Comparison of ENCODE assay signal across 29 cellular contexts in the genomic region with DNA sequence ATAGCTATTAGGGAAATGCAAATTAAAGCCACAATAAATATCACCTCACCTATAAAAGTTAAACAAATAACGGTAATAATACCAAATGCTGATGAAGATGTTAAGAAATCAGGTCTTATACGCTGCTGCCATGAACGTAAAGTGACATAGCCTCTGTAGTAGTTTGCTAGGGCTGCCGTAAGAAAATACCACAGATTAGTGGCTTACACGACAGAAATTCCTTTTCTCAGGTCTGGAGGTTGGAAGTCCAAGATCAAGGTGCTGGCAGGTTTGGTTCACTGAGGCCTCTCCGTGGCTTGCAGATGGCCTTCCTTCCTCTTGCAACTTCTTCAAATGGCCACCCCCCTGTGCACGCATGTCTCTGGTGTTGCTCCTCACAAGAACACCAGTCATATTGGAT. TPM values are rescaled to one million over a fixed set of nuclear protein-coding genes. Genes with fewer than 3 reads are reported as not detected.
"Had no signal": no experiment of that assay in that cellular context is flagged by ENCODE, and none has a peak within 500 bp of the region (broad histone marks: within the 10 kb centered on the region; RNA-seq: fewer than 3 reads in every experiment).

No MANE protein-coding gene starts in this region.

- H3K79me2 ChIP-seq: parathyroid adenoma had no signal

- H3K27ac ChIP-seq: colonic mucosa, esophagus muscularis mucosa, foreskin keratinocyte, neural progenitor cell, parathyroid adenoma, right atrium auricular region, sigmoid colon, stomach, tibial artery, upper lobe of right lung, vagina had no signal

- DNase-seq: colonic mucosa; effector CD8-positive, alpha-beta T cell; foreskin keratinocyte; hypothalamus; immature natural killer cell; islet precursor cell; kidney glomerular epithelial cell; left colon; mesendoderm; midbrain; naive thymus-derived CD4-positive, alpha-beta T cell; sigmoid colon; stimulated activated CD4-positive, alpha-beta T cell treated with anti-CD3 and anti-CD28 coated beads, Interleukin-2, amount 100 ng/mL, for 24 hours; stimulated activated CD4-positive, alpha-beta T cell treated with anti-CD3 and anti-CD28 coated beads, Interleukin-4, amount 100 ng/mL, for 24 hours; stimulated activated naive CD4-positive, alpha-beta T cell treated with Interleukin-2 at 50 U/mL for 16 hours; stomach; tibial artery; upper lobe of right lung had no signal

- ATAC-seq: foreskin keratinocyte; left colon; naive thymus-derived CD4-positive, alpha-beta T cell; stimulated activated effector memory CD8-positive, alpha-beta T cell treated with anti-CD3 and anti-CD28 coated beads, Interleukin-12 subunit alpha, Interleukin-12 subunit beta, amount 100 ng/mL, for 72 hours; upper lobe of right lung had no signal

- H3K9me3 Mint-ChIP-seq: dendritic cell treated with granulocyte-macrophage colony-stimulating factor and Interleukin-4, amounts not matched to agents 40 ng/mL and 50 ng/mL, for 4 days; immature natural killer cell; naive thymus-derived CD4-positive, alpha-beta T cell; nephron; neural progenitor cell; stimulated activated effector memory CD8-positive, alpha-beta T cell treated with anti-CD3 and anti-CD28 coated beads, Interleukin-12 subunit alpha, Interleukin-12 subunit beta, amount 100 ng/mL, for 72 hours had no signal

- H3K4me3 Mint-ChIP-seq: dendritic cell treated with granulocyte-macrophage colony-stimulating factor and Interleukin-4, amounts not matched to agents 40 ng/mL and 50 ng/mL, for 4 days; immature natural killer cell; naive thymus-derived CD4-positive, alpha-beta T cell; nephron; neural progenitor cell; stimulated activated effector memory CD8-positive, alpha-beta T cell treated with anti-CD3 and anti-CD28 coated beads, Interleukin-12 subunit alpha, Interleukin-12 subunit beta, amount 100 ng/mL, for 72 hours had no signal

- H3K9me3 ChIP-seq: colonic mucosa, esophagus muscularis mucosa, right atrium auricular region, sigmoid colon, stomach, tibial artery, upper lobe of right lung, vagina had no signal

- H3K9ac ChIP-seq: neural progenitor cell, parathyroid adenoma had no signal

- H3K4me1 ChIP-seq: colonic mucosa, esophagus muscularis mucosa, foreskin keratinocyte, neural progenitor cell, parathyroid adenoma, right atrium auricular region, sigmoid colon, tibial artery, upper lobe of right lung, vagina had no signal

- H3K36me3 Mint-ChIP-seq: immature natural killer cell had no signal

- H3K36me3 ChIP-seq: colonic mucosa had no signal

- H3K27me3 ChIP-seq: colonic mucosa, esophagus muscularis mucosa, foreskin keratinocyte, neural progenitor cell, right atrium auricular region, sigmoid colon, stomach, tibial artery, upper lobe of right lung, vagina had no signal

- H3K4me2 ChIP-seq: neural progenitor cell had no signal

- H3K4me1 Mint-ChIP-seq: nephron, neural progenitor cell had no signal

- H3K27ac Mint-ChIP-seq: dendritic cell treated with granulocyte-macrophage colony-stimulating factor and Interleukin-4, amounts not matched to agents 40 ng/mL and 50 ng/mL, for 4 days; immature natural killer cell; naive thymus-derived CD4-positive, alpha-beta T cell; nephron; neural progenitor cell; progenitor cell of endocrine pancreas; stimulated activated effector memory CD8-positive, alpha-beta T cell treated with anti-CD3 and anti-CD28 coated beads, Interleukin-12 subunit alpha, Interleukin-12 subunit beta, amount 100 ng/mL, for 72 hours had no signal

- H3K4me3 ChIP-seq: colonic mucosa, esophagus muscularis mucosa, neural progenitor cell, right atrium auricular region, sigmoid colon, stomach, tibial artery, upper lobe of right lung, vagina had no signal

- H2AFZ ChIP-seq: neural progenitor cell, parathyroid adenoma had no signal

- H3K27me3 Mint-ChIP-seq: dendritic cell treated with granulocyte-macrophage colony-stimulating factor and Interleukin-4, amounts not matched to agents 40 ng/mL and 50 ng/mL, for 4 days; naive thymus-derived CD4-positive, alpha-beta T cell; progenitor cell of endocrine pancreas had no signal

RNA-seq across cellular contexts. Expression of a gene that starts 22.0 kb away (rescaled TPM):
- total RNA-seq: fibroblast of lung, skeletal muscle tissue had no signal
- polyA plus RNA-seq: naive thymus-derived CD4-positive, alpha-beta T cell had no signal
